Comparison of ENCODE assay signal across 21 cellular contexts in genomic region chr4:1405636-1406415, GRCh38. TPM values are rescaled to one million over a fixed set of nuclear protein-coding genes. Genes with fewer than 3 reads are reported as not detected.
DNase-seq lines count a peak whose midpoint lies in the region; ATAC-seq, FAIRE-seq and TF ChIP-seq lines count a peak whose summit lies in the region.
"Had no signal": no experiment of that assay in that cellular context is flagged by ENCODE, and none has a peak within 500 bp of the region (broad histone marks: within the 10 kb centered on the region; RNA-seq: fewer than 3 reads in every experiment).

No MANE protein-coding gene starts in this region.

- H4K20me1 ChIP-seq in GM23338 (replicated peaks; ENCODE audit: insufficient read depth) (peaks cover 2% of the 10 kb centered on the region), H1 (replicated peaks in 1 of 2; ENCODE audit: control insufficient read depth in 1 of 2, insufficient read depth in 2 of 2, low read length in 2 of 2) (peaks cover 11 to 29% of the 10 kb centered on the region in 2 experiments)

- no peak for TF ChIP-seq RAD21 in H1 (IDR thresholded peaks at IDR 0.05 in 1 of 2, conservative IDR thresholded peaks at IDR 0.05 in 1 of 2; ENCODE audit: low read depth in 2 of 2, low read length in 2 of 2)

- no peak overlapping the region for H2BK20ac ChIP-seq in H1 (ENCODE audit: low read length)

- no peak overlapping the region for H3K23ac ChIP-seq in H1 (ENCODE audit: insufficient read length)

- no peak overlapping the region for H2BK120ac ChIP-seq in H1 (replicated peaks; ENCODE audit: low read depth, low read length)

- H3K4me3 ChIP-seq in GM23338 (peak overlapping the region; percentile 49), H1 (ENCODE audit: extremely low read depth in 1 of 4, insufficient read depth in 2 of 4, low read depth in 3 of 4, low read length in 4 of 4) (peak overlapping the region in 1 of 4 experiments; percentile 65; a peak in 2 of 8 replicates), sigmoid colon (no peak overlapping the region)
- H3K4me3 ChIP-seq: lung, tibial artery had no signal

- H3K23me2 ChIP-seq in H1 (ENCODE audit: low read depth, low read length) = peaks cover 2% of the 10 kb centered on the region; the same call in 1 of the 2 replicates

- H4K8ac ChIP-seq in H1 (ENCODE audit: extremely low read depth, insufficient read depth, low read length) = peak overlapping the region; percentile 85; the same call in 1 of the 2 replicates

- WGBS in H1 (ENCODE audit: extremely low coverage in 1 of 2, insufficient coverage in 1 of 2, insufficient read length in 1 of 2, insufficient replicate concordance in 2 of 2, low coverage in 1 of 2, low lambda C conversion rate in 2 of 2, missing lambda C conversion rate in 1 of 2), 2 experiments = 27% methylated on average over 63 of the region's 93 CpGs; no CpG with 5 or more reads in 1 of the 2 experiments
- WGBS in sigmoid colon, 2 donors = 16 to 23% methylated on average over 93 of the region's 93 CpGs

- H3K56ac ChIP-seq in H1 (replicated peaks; ENCODE audit: insufficient read length, low read depth, low read length) = no peak overlapping the region

- H3K79me2 ChIP-seq in GM23338 (replicated peaks; ENCODE audit: insufficient read depth) (no peaks in the 10 kb centered on the region), H1 (ENCODE audit: control insufficient read depth in 1 of 2, insufficient read depth in 2 of 2, low read length in 2 of 2) (no peaks in the 10 kb centered on the region)

- H3K27me3 ChIP-seq in GM23338 (ENCODE audit: insufficient read depth) = peaks cover 98% of the 10 kb centered on the region
- peaks cover 86 to 99% (median 98%) of the 10 kb centered on the region in 4 experiments for H3K27me3 ChIP-seq in H1 (replicated peaks in 1 of 4; ENCODE audit: control insufficient read depth in 3 of 4, extremely low read depth in 1 of 4, insufficient read depth in 3 of 4, low read length in 3 of 4)
- H3K27me3 ChIP-seq in sigmoid colon = peaks cover 80 to 98% (median 88%) of the 10 kb centered on the region in 3 donors

- no peaks in the 10 kb centered on the region for H3K9me2 ChIP-seq in GM23338 (ENCODE audit: insufficient read depth)

- peaks cover 4% of the 10 kb centered on the region for H3K4me1 Mint-ChIP-seq in activated naive CD8-positive, alpha-beta T cell treated with anti-CD3 and anti-CD28 coated beads, Interleukin-2, amount 50 U/mL, for 24 hours
- H3K4me1 Mint-ChIP-seq in activated naive CD8-positive, alpha-beta T cell treated with anti-CD3 and anti-CD28 coated beads for 36 hours = no peaks in the 10 kb centered on the region
- peaks cover 14% of the 10 kb centered on the region for H3K4me1 Mint-ChIP-seq in GM23338

- H4K91ac ChIP-seq in H1 (replicated peaks; ENCODE audit: insufficient read length, low read length) = no peak overlapping the region

- H3K27me3 Mint-ChIP-seq in activated naive CD8-positive, alpha-beta T cell treated with anti-CD3 and anti-CD28 coated beads, Interleukin-2, amount 50 U/mL, for 24 hours = peaks cover 56% of the 10 kb centered on the region
- peaks cover 72% of the 10 kb centered on the region for H3K27me3 Mint-ChIP-seq in activated naive CD8-positive, alpha-beta T cell treated with anti-CD3 and anti-CD28 coated beads for 36 hours
- peaks cover 87% of the 10 kb centered on the region for H3K27me3 Mint-ChIP-seq in GM23338 (ENCODE audit: insufficient read depth, low read depth, poor library complexity)

- FAIRE-seq in H1 (lab: Jason Lieb, UNC) = no peak

- no peak overlapping the region for H3K4me3 Mint-ChIP-seq in activated naive CD8-positive, alpha-beta T cell treated with anti-CD3 and anti-CD28 coated beads, Interleukin-2, amount 50 U/mL, for 24 hours
- no peak overlapping the region for H3K4me3 Mint-ChIP-seq in activated naive CD8-positive, alpha-beta T cell treated with anti-CD3 and anti-CD28 coated beads for 36 hours
- H3K4me3 Mint-ChIP-seq in GM23338 = no peak overlapping the region
- H3K4me3 Mint-ChIP-seq: activated B cell treated with CpG ODN at 0.5 μM for 24 hours had no signal

- H3K9me3 Mint-ChIP-seq in activated naive CD8-positive, alpha-beta T cell treated with anti-CD3 and anti-CD28 coated beads, Interleukin-2, amount 50 U/mL, for 24 hours = no peaks in the 10 kb centered on the region
- no peaks in the 10 kb centered on the region for H3K9me3 Mint-ChIP-seq in activated naive CD8-positive, alpha-beta T cell treated with anti-CD3 and anti-CD28 coated beads for 36 hours
- H3K9me3 Mint-ChIP-seq in GM23338 = no peaks in the 10 kb centered on the region; the same call in 2 of the 3 replicates
- H3K9me3 Mint-ChIP-seq: activated B cell treated with CpG ODN at 0.5 μM for 24 hours had no signal

- no peak overlapping the region for H2BK5ac ChIP-seq in H1 (ENCODE audit: low read depth, low read length)

- H3K4me1 ChIP-seq in GM23338 (ENCODE audit: insufficient read depth) (peaks cover 16% of the 10 kb centered on the region; the same call in 1 of the 2 replicates), H1 (replicated peaks in 1 of 4; ENCODE audit: control insufficient read depth in 3 of 4, insufficient read depth in 4 of 4, low read length in 3 of 4) (peaks cover 0 to 28% (median 7%) of the 10 kb centered on the region in 4 experiments; a peak in 5 of 7 replicates), sigmoid colon (peaks cover 0 to 57% (median 40%) of the 10 kb centered on the region in 4 donors)

- H3K4ac ChIP-seq in H1 (replicated peaks; ENCODE audit: insufficient read length, low read depth, low read length) = no peak overlapping the region

- no peak overlapping the region for H3K18ac ChIP-seq in H1 (ENCODE audit: extremely low read depth, low read length)

- CTCF ChIA-PET in H1 (lab: Charles Lee; ENCODE audit: partially characterized antibody) = no interaction called here

- intact Hi-C loops in sigmoid colon (cut with DNase I) = no loop called here

- H2BK15ac ChIP-seq in H1 (ENCODE audit: low read length) = no peak overlapping the region

- no peak overlapping the region for H3K9ac ChIP-seq in H1 (replicated peaks in 1 of 4; ENCODE audit: extremely low read depth in 1 of 4, low read depth in 3 of 4, low read length in 3 of 4)

- no peak for TF ChIP-seq POLR2A in H1 (IDR thresholded peaks at IDR 0.05; ENCODE audit: control extremely low read depth in 1 of 2, low read depth in 2 of 2, low read length in 2 of 2)
- TF ChIP-seq POLR2A in sigmoid colon (IDR thresholded peaks at IDR 0.05) = no peak

- H3K27ac ChIP-seq in GM23338 (ENCODE audit: low read depth) (no peak overlapping the region), H1 (ENCODE audit: low read depth, low read length) (no peak overlapping the region), sigmoid colon (no peak overlapping the region)
- H3K27ac ChIP-seq: tibial artery had no signal

- H2AFZ ChIP-seq in GM23338 = no peak overlapping the region
- no peak overlapping the region for H2AFZ ChIP-seq in H1 (ENCODE audit: low read length)

- POLR2A ChIA-PET in H1 (lab: Charles Lee; ENCODE audit: partially characterized antibody) = no interaction called here

- no peak overlapping the region for H3K14ac ChIP-seq in H1 (ENCODE audit: insufficient read length)

- no peak for ATAC-seq in activated naive CD8-positive, alpha-beta T cell treated with anti-CD3 and anti-CD28 coated beads, Interleukin-2, amount 50 U/mL, for 24 hours
- ATAC-seq in GM23338 = peak; percentile 8
- ATAC-seq: sciatic nerve had no signal

- no peaks in the 10 kb centered on the region for H3K79me1 ChIP-seq in H1 (ENCODE audit: low read depth, low read length)

- H3K36me3 ChIP-seq in GM23338 (ENCODE audit: insufficient read depth) = no peaks in the 10 kb centered on the region
- H3K36me3 ChIP-seq in H1 (ENCODE audit: control insufficient read depth in 2 of 4, insufficient read depth in 4 of 4, low read length in 3 of 4) = peaks cover 0 to 31% (median 0%) of the 10 kb centered on the region in 4 experiments; a peak in 1 of 8 replicates
- no peaks in the 10 kb centered on the region for H3K36me3 ChIP-seq in sigmoid colon
- H3K36me3 ChIP-seq: tibial artery had no signal

- H2BK12ac ChIP-seq in H1 (ENCODE audit: low read depth, low read length) = no peak overlapping the region

- DNase-seq in activated naive CD8-positive, alpha-beta T cell treated with anti-CD3 and anti-CD28 coated beads, Interleukin-2, amount 50 U/mL, for 24 hours = peak; percentile 2
- DNase-seq in activated naive CD8-positive, alpha-beta T cell treated with anti-CD3 and anti-CD28 coated beads for 36 hours = no peak
- DNase-seq in GM23338 (ENCODE audit: low spot score) = peak; percentile 65
- no peak for DNase-seq in H1 (ENCODE audit: low read depth in 1 of 2, low spot score in 2 of 2)
- DNase-seq in sigmoid colon = peak; percentile 27
- DNase-seq in NCI-H2171 (lab: John Stamatoyannopoulos, UW) = no peak
- no peak for DNase-seq in globus pallidus (ENCODE audit: low spot score)
- DNase-seq in NCI-H1105 (lab: John Stamatoyannopoulos, UW) = no peak
- DNase-seq: activated B cell treated with CpG ODN at 0.5 μM for 24 hours; CD8-positive, alpha-beta memory T cell; central memory CD4-positive, alpha-beta T cell; DMS79; effector memory CD4-positive, alpha-beta T cell; KG1; MV-4-11; stimulated activated naive CD4-positive, alpha-beta T cell had no signal

- H3K36me3 Mint-ChIP-seq in activated naive CD8-positive, alpha-beta T cell treated with anti-CD3 and anti-CD28 coated beads, Interleukin-2, amount 50 U/mL, for 24 hours (ENCODE audit: low read depth) = peaks cover 3% of the 10 kb centered on the region
- H3K36me3 Mint-ChIP-seq in activated naive CD8-positive, alpha-beta T cell treated with anti-CD3 and anti-CD28 coated beads for 36 hours = no peaks in the 10 kb centered on the region
- no peaks in the 10 kb centered on the region; the same call in 2 of the 3 replicates for H3K36me3 Mint-ChIP-seq in GM23338 (ENCODE audit: low read depth)

- H3K27ac Mint-ChIP-seq in activated naive CD8-positive, alpha-beta T cell treated with anti-CD3 and anti-CD28 coated beads, Interleukin-2, amount 50 U/mL, for 24 hours = peak overlapping the region; percentile 79
- H3K27ac Mint-ChIP-seq in activated naive CD8-positive, alpha-beta T cell treated with anti-CD3 and anti-CD28 coated beads for 36 hours = no peak overlapping the region
- no peak overlapping the region for H3K27ac Mint-ChIP-seq in GM23338
- H3K27ac Mint-ChIP-seq: activated B cell treated with CpG ODN at 0.5 μM for 24 hours; CD8-positive, alpha-beta memory T cell had no signal

- H3F3A ChIP-seq in GM23338 (replicated peaks; ENCODE audit: low read depth) = 0 out of 2 replicates have a peak, but pooled peaks cover 3% of the 10 kb centered on the region

- H3K9me3 ChIP-seq in H1 (ENCODE audit: insufficient read depth in 2 of 2, low read depth in 1 of 2, low read length in 1 of 2) (no peaks in the 10 kb centered on the region; a peak in 1 of 4 replicates), sigmoid colon (no peaks in the 10 kb centered on the region)
- H3K9me3 ChIP-seq: tibial artery had no signal

- TF ChIP-seq CTCF in GM23338 (conservative IDR thresholded peaks at IDR 0.05; ENCODE audit: low read depth in 2 of 2) (peak in 1 of 2 experiments; percentile 33; a peak in 1 of 4 replicates), H1 (IDR thresholded peaks at IDR 0.05; ENCODE audit: control extremely low read depth in 1 of 3, insufficient read depth in 1 of 3, low read depth in 1 of 3, low read length in 3 of 3) (no peak), sigmoid colon (IDR thresholded peaks at IDR 0.05) (no peak)

- no peak overlapping the region for H2AK5ac ChIP-seq in H1 (ENCODE audit: low read depth, low read length)

- H4K5ac ChIP-seq in H1 (ENCODE audit: insufficient read length, low read depth, low read length) = no peak overlapping the region

- H3K4me2 ChIP-seq in GM23338 (peak overlapping the region; percentile 68), H1 (ENCODE audit: insufficient read depth in 1 of 2, low read depth in 2 of 2, low read length in 2 of 2) (peak overlapping the region; percentile 20 to 65)

- TF ChIP-seq EP300 in H1 (IDR thresholded peaks at IDR 0.05; ENCODE audit: borderline replicate concordance in 1 of 2, low read depth in 2 of 2, low read length in 2 of 2) = no peak
- no peak for TF ChIP-seq EP300 in sigmoid colon (IDR thresholded peaks at IDR 0.05)

RNA-seq across cellular contexts. Expression of gene NKX1-1, which starts 0.4 kb away (rescaled TPM):
- total RNA-seq in activated naive CD8-positive, alpha-beta T cell treated with anti-CD3 and anti-CD28 coated beads for 36 hours = not detected
- not detected in 2 replicates for total RNA-seq in GM23338 (2014; rRNA removed; shearing (Covaris generic))
- polyA plus RNA-seq in GM23338 (2016; fragmentation: Nextera tagmentation; extraction: Ambion mirVana) (not detected in 2 replicates), H1 (2011; rRNA removed) (not detected in 2 replicates), sigmoid colon (not detected)
- total RNA-seq in H1 (2021; fragmentation: NEBNext Ultra II Directional; extraction: Animal tissue kit (Norgen Biotek cat#: 25700)) = not detected in 2 replicates
- polyA plus RNA-seq in H1 (2011; cell fraction: cytosol; rRNA removed) = not detected
- polyA plus RNA-seq in H1 (2011; cell fraction: nucleus; rRNA removed) = not detected
- polyA plus RNA-seq in H1 (2012, experiment 1 of 2) = not detected in 4 replicates
- not detected for polyA plus RNA-seq in H1 (2012, experiment 2 of 2)
- polyA plus RNA-seq in H1 (2013, experiment 1 of 2) = not detected
- not detected for polyA plus RNA-seq in H1 (2013, experiment 2 of 2)
- not detected in 2 replicates for polyA minus RNA-seq in H1 (2011; rRNA and poly(A)+ RNA removed)
- polyA minus RNA-seq in H1 (2011; cell fraction: cytosol; rRNA and poly(A)+ RNA removed) = not detected
- not detected for polyA minus RNA-seq in H1 (2011; cell fraction: nucleus; rRNA and poly(A)+ RNA removed)
- total RNA-seq in sigmoid colon = not detected
- total RNA-seq: activated B cell treated with CpG ODN at 0.5 μM for 24 hours; activated CD8-positive, alpha-beta memory T cell treated with anti-CD3 and anti-CD28 coated beads for 36 hours; CD8-positive, alpha-beta memory T cell; lung; omental fat pad; sciatic nerve had no signal
- polyA plus RNA-seq: CD8-positive, alpha-beta memory T cell; lung had no signal

RNA-seq across cellular contexts. Expression of gene UVSSA, which starts 58.8 kb away (rescaled TPM):
- total RNA-seq in activated naive CD8-positive, alpha-beta T cell treated with anti-CD3 and anti-CD28 coated beads for 36 hours = 10 to 100 TPM; 13.2 to 14.1 TPM
- 11.8 and 27.7 TPM in 2 replicates for total RNA-seq in GM23338 (2014; rRNA removed; shearing (Covaris generic))
- polyA plus RNA-seq in GM23338 (2016; fragmentation: Nextera tagmentation; extraction: Ambion mirVana) (5.9 and 6.5 TPM in 2 replicates), H1 (2011; rRNA removed) (14.5 and 21.1 TPM in 2 replicates), sigmoid colon (10 to 100 TPM in 1 of 3 donors, 1 to 10 TPM in 2; 1.8 to 18.7 (median 4.6) TPM)
- total RNA-seq in H1 (2021; fragmentation: NEBNext Ultra II Directional; extraction: Animal tissue kit (Norgen Biotek cat#: 25700)) = 19.0 and 19.4 TPM in 2 replicates
- 14.8 TPM for polyA plus RNA-seq in H1 (2011; cell fraction: cytosol; rRNA removed)
- polyA plus RNA-seq in H1 (2011; cell fraction: nucleus; rRNA removed) = 106 TPM
- polyA plus RNA-seq in H1 (2012, experiment 1 of 2) = 17.0 to 21.8 TPM (median 19.1 TPM) in 4 replicates
- 2.3 TPM for polyA plus RNA-seq in H1 (2012, experiment 2 of 2)
- 9.4 TPM for polyA plus RNA-seq in H1 (2013, experiment 1 of 2)
- 8.0 TPM for polyA plus RNA-seq in H1 (2013, experiment 2 of 2)
- polyA minus RNA-seq in H1 (2011; rRNA and poly(A)+ RNA removed) = 7.8 and 8.3 TPM in 2 replicates
- polyA minus RNA-seq in H1 (2011; cell fraction: cytosol; rRNA and poly(A)+ RNA removed) = 13.4 TPM
- polyA minus RNA-seq in H1 (2011; cell fraction: nucleus; rRNA and poly(A)+ RNA removed) = 25.9 TPM
- 10 to 100 TPM in 2 of 4 donors, 1 to 10 TPM in 2; 7.1 to 17.4 (median 10.4) TPM for total RNA-seq in sigmoid colon

Comparison
In these comparisons a context has a peak if more than half of its experiments do, and no peak if none do; other contexts are left out.
1. DNase-seq: peak in activated naive CD8-positive, alpha-beta T cell treated with anti-CD3 and anti-CD28 coated beads, Interleukin-2, amount 50 U/mL, for 24 hours (single experiment), GM23338 (single experiment) and sigmoid colon (single experiment); none in activated naive CD8-positive, alpha-beta T cell treated with anti-CD3 and anti-CD28 coated beads for 36 hours (single experiment), H1 (0 of 2), NCI-H2171 (single experiment), globus pallidus (single experiment) and NCI-H1105 (single experiment).